Comparison of ENCODE assay signal across 13 cellular contexts in genomic region chr1:2499986-2500596, GRCh38. TPM values are rescaled to one million over a fixed set of nuclear protein-coding genes. Genes with fewer than 3 reads are reported as not detected.
A peak's percentile ranks its signal among the peaks of the same experiment; 100 is the strongest.
DNase-seq lines count a peak whose midpoint lies in the region; ATAC-seq and TF ChIP-seq lines count a peak whose summit lies in the region.
"Had no signal": no experiment of that assay in that cellular context is flagged by ENCODE, and none has a peak within 500 bp of the region (broad histone marks: within the 10 kb centered on the region; RNA-seq: fewer than 3 reads in every experiment).

No MANE protein-coding gene starts in this region.

- H3K27me3 Mint-ChIP-seq in activated CD4-positive, alpha-beta T cell treated with anti-CD3 and anti-CD28 coated beads, Interleukin-2, amount 10 ng/mL, durations not matched to agents 7 days and 5 days = no peaks in the 10 kb centered on the region
- H3K27me3 Mint-ChIP-seq in activated T-helper 17 cell treated with anti-CD3 and anti-CD28 coated beads, Interleukin-2, amount 50 U/mL, for 72 hours = no peaks in the 10 kb centered on the region

- no peaks in the 10 kb centered on the region for H3K36me3 Mint-ChIP-seq in activated CD4-positive, alpha-beta T cell treated with anti-CD3 and anti-CD28 coated beads, Interleukin-2, amount 10 ng/mL, durations not matched to agents 7 days and 5 days (ENCODE audit: low read depth)
- H3K36me3 Mint-ChIP-seq in activated T-helper 17 cell treated with anti-CD3 and anti-CD28 coated beads, Interleukin-2, amount 50 U/mL, for 72 hours (ENCODE audit: low read depth) = no peaks in the 10 kb centered on the region

- no peaks in the 10 kb centered on the region for H3K79me1 ChIP-seq in neuronal stem cell (ENCODE audit: low read depth, low read length)

- H3K4me1 ChIP-seq in neuronal stem cell (ENCODE audit: control insufficient read depth in 2 of 2, insufficient read depth in 1 of 2, low read depth in 1 of 2, low read length in 2 of 2) = peaks cover 2 to 3% of the 10 kb centered on the region in 2 donors

- peak overlapping the region; percentile 24 for H3K4me3 Mint-ChIP-seq in activated CD4-positive, alpha-beta T cell treated with anti-CD3 and anti-CD28 coated beads, Interleukin-2, amount 10 ng/mL, durations not matched to agents 7 days and 5 days
- no peak overlapping the region for H3K4me3 Mint-ChIP-seq in activated T-helper 17 cell treated with anti-CD3 and anti-CD28 coated beads, Interleukin-2, amount 50 U/mL, for 72 hours

- H3K4me2 ChIP-seq in neuronal stem cell (ENCODE audit: insufficient read depth, low read length, poor library complexity, severe bottlenecking) = no peak overlapping the region

- H3K27me3 ChIP-seq in neuronal stem cell (ENCODE audit: control insufficient read depth in 3 of 3, insufficient read depth in 3 of 3, low read depth in 1 of 3, low read length in 3 of 3) = peaks cover 0 to 27% (median 0%) of the 10 kb centered on the region in 3 experiments

- H3K9ac ChIP-seq in neuronal stem cell (ENCODE audit: low read depth, low read length, poor library complexity) = no peak overlapping the region

- H3K4me3 ChIP-seq in neuronal stem cell (ENCODE audit: low read length in 2 of 2) = no peak overlapping the region

- POLR2A ChIA-PET in activated CD4-positive, alpha-beta T cell treated with anti-CD3 and anti-CD28 coated beads, Interleukin-2, amount 10 ng/mL, durations not matched to agents 7 days and 5 days (lab: Charles Lee) = interaction anchor here (0.7 kb wide), 1 partner anchor 87 kb away, joined by 3 read pairs; no protein-coding TSS in a partner anchor

- ATAC-seq in activated T-helper 17 cell treated with anti-CD3 and anti-CD28 coated beads, Interleukin-2, amount 50 U/mL, for 72 hours (replicated peaks) = peak; percentile 22
- no peak for ATAC-seq in HG03045 (IDR thresholded peaks at IDR 0.05; ENCODE audit: unreplicated experiment)

- H4K91ac ChIP-seq in neuronal stem cell (ENCODE audit: low read depth, low read length, poor library complexity) = no peak overlapping the region

- H3K36me3 ChIP-seq in neuronal stem cell (replicated peaks in 1 of 2; ENCODE audit: control insufficient read depth in 2 of 2, insufficient read depth in 2 of 2, low read length in 2 of 2) = no peaks in the 10 kb centered on the region

- H4K8ac ChIP-seq in neuronal stem cell (ENCODE audit: low read depth, low read length) = peak overlapping the region; percentile 65

- H3K9me3 Mint-ChIP-seq in activated CD4-positive, alpha-beta T cell treated with anti-CD3 and anti-CD28 coated beads, Interleukin-2, amount 10 ng/mL, durations not matched to agents 7 days and 5 days = no peaks in the 10 kb centered on the region
- no peaks in the 10 kb centered on the region for H3K9me3 Mint-ChIP-seq in activated T-helper 17 cell treated with anti-CD3 and anti-CD28 coated beads, Interleukin-2, amount 50 U/mL, for 72 hours

- no peak for TF ChIP-seq POLR2A in erythroblast (IDR thresholded peaks at IDR 0.05; ENCODE audit: low read length)

- H2BK5ac ChIP-seq in neuronal stem cell (ENCODE audit: low read length) = peak overlapping the region; percentile 90

- H3K4ac ChIP-seq in neuronal stem cell (ENCODE audit: low read length) = no peak overlapping the region

- no peak overlapping the region for H3K14ac ChIP-seq in neuronal stem cell (ENCODE audit: low read length)

- DNase-seq in activated CD4-positive, alpha-beta T cell treated with anti-CD3 and anti-CD28 coated beads, Interleukin-2, amount 10 ng/mL, durations not matched to agents 7 days and 5 days = peak; percentile 37
- no peak for DNase-seq in activated CD4-positive, alpha-beta T cell treated with anti-CD3 and anti-CD28 coated beads for 4 hours
- DNase-seq in NCI-H2171 treated with DMSO at 0.1 percent for 48 hours (lab: John Stamatoyannopoulos, UW) = peak; percentile 72
- no peak for DNase-seq in neuronal stem cell (ENCODE audit: low spot score)
- no peak for DNase-seq in erythroblast (lab: John Stamatoyannopoulos, UW)
- DNase-seq in 8988T = no peak
- DNase-seq: DMS79, foreskin fibroblast, Kasumi-1, NCI-H1930 had no signal

- CTCF ChIA-PET in activated CD4-positive, alpha-beta T cell treated with anti-CD3 and anti-CD28 coated beads, Interleukin-2, amount 10 ng/mL, durations not matched to agents 7 days and 5 days (lab: Charles Lee) = interaction anchor here (1.2 kb wide), 1 partner anchor 48 kb away, joined by 3 read pairs; no protein-coding TSS in a partner anchor

- no peak overlapping the region for H2AFZ ChIP-seq in neuronal stem cell (ENCODE audit: low read length)

- H3K27ac ChIP-seq in neuronal stem cell (replicated peaks; ENCODE audit: low read length) = no peak overlapping the region

- H3K9me3 ChIP-seq in neuronal stem cell (replicated peaks in 1 of 2; ENCODE audit: control insufficient read depth in 2 of 2, insufficient read depth in 1 of 2, low read depth in 1 of 2, low read length in 2 of 2) = no peaks in the 10 kb centered on the region

- H3K23ac ChIP-seq in neuronal stem cell (ENCODE audit: low read depth, low read length, poor library complexity) = peak overlapping the region; percentile 96

- peak overlapping the region; percentile 98 for H2AK5ac ChIP-seq in neuronal stem cell (ENCODE audit: low read depth, low read length)

- H2BK120ac ChIP-seq in neuronal stem cell (ENCODE audit: low read depth, low read length) = no peak overlapping the region

- WGBS in neuronal stem cell (ENCODE audit: extremely low coverage in 2 of 2, insufficient read length in 2 of 2, insufficient replicate concordance in 1 of 2), 2 donors = no CpG with 5 or more reads among the region's 19 CpGs

- H2BK15ac ChIP-seq in neuronal stem cell (ENCODE audit: low read length) = peak overlapping the region; percentile 67

- peak overlapping the region; percentile 90 for H3K18ac ChIP-seq in neuronal stem cell (ENCODE audit: low read length)

- peaks cover 22% of the 10 kb centered on the region for H3K4me1 Mint-ChIP-seq in activated CD4-positive, alpha-beta T cell treated with anti-CD3 and anti-CD28 coated beads, Interleukin-2, amount 10 ng/mL, durations not matched to agents 7 days and 5 days
- peaks cover 5% of the 10 kb centered on the region for H3K4me1 Mint-ChIP-seq in activated T-helper 17 cell treated with anti-CD3 and anti-CD28 coated beads, Interleukin-2, amount 50 U/mL, for 72 hours

- H2BK12ac ChIP-seq in neuronal stem cell (ENCODE audit: low read length) = no peak overlapping the region

- peak overlapping the region; percentile 90 for H3K27ac Mint-ChIP-seq in activated CD4-positive, alpha-beta T cell treated with anti-CD3 and anti-CD28 coated beads, Interleukin-2, amount 10 ng/mL, durations not matched to agents 7 days and 5 days
- peak overlapping the region; percentile 79 for H3K27ac Mint-ChIP-seq in activated T-helper 17 cell treated with anti-CD3 and anti-CD28 coated beads, Interleukin-2, amount 50 U/mL, for 72 hours

RNA-seq across cellular contexts. Expression of gene PLCH2, which starts 24.0 kb away (rescaled TPM):
- total RNA-seq in activated CD4-positive, alpha-beta T cell treated with anti-CD3 and anti-CD28 coated beads, Interleukin-2, amount 10 ng/mL, durations not matched to agents 7 days and 5 days = 10 to 100 TPM; 16.7 to 21.1 TPM
- 10 to 100 TPM in 1 of 2 donors, 1 to 10 TPM in 1; 3.4 to 28.1 TPM for total RNA-seq in activated T-helper 17 cell treated with anti-CD3 and anti-CD28 coated beads, Interleukin-2, amount 50 U/mL, for 72 hours
- 4.2 TPM for polyA plus RNA-seq in neuronal stem cell (2013, experiment 1 of 2)
- polyA plus RNA-seq in neuronal stem cell (2013, experiment 2 of 2) = 4.0 TPM

RNA-seq across cellular contexts. Expression of gene PANK4, which starts 26.3 kb away (rescaled TPM):
- total RNA-seq in activated CD4-positive, alpha-beta T cell treated with anti-CD3 and anti-CD28 coated beads, Interleukin-2, amount 10 ng/mL, durations not matched to agents 7 days and 5 days = 10 to 100 TPM; 66.6 to 76.6 TPM
- 10 to 100 TPM; 41.7 to 54.9 TPM for total RNA-seq in activated T-helper 17 cell treated with anti-CD3 and anti-CD28 coated beads, Interleukin-2, amount 50 U/mL, for 72 hours
- 23.5 TPM for polyA plus RNA-seq in neuronal stem cell (2013, experiment 1 of 2)
- polyA plus RNA-seq in neuronal stem cell (2013, experiment 2 of 2) = 22.7 TPM

RNA-seq across cellular contexts. Expression of gene HES5, which starts 30.0 kb away (rescaled TPM):
- not detected for total RNA-seq in activated CD4-positive, alpha-beta T cell treated with anti-CD3 and anti-CD28 coated beads, Interleukin-2, amount 10 ng/mL, durations not matched to agents 7 days and 5 days
- total RNA-seq in activated T-helper 17 cell treated with anti-CD3 and anti-CD28 coated beads, Interleukin-2, amount 50 U/mL, for 72 hours = not detected
- polyA plus RNA-seq in neuronal stem cell (2013, experiment 1 of 2) = 208 TPM
- polyA plus RNA-seq in neuronal stem cell (2013, experiment 2 of 2) = 209 TPM
- polyA plus RNA-seq: AG04450 had no signal

RNA-seq across cellular contexts. Expression of gene TNFRSF14, which starts 56.1 kb away (rescaled TPM):
- total RNA-seq in activated CD4-positive, alpha-beta T cell treated with anti-CD3 and anti-CD28 coated beads, Interleukin-2, amount 10 ng/mL, durations not matched to agents 7 days and 5 days = 100 to 1,000 TPM; 182 to 192 TPM
- total RNA-seq in activated T-helper 17 cell treated with anti-CD3 and anti-CD28 coated beads, Interleukin-2, amount 50 U/mL, for 72 hours = 100 to 1,000 TPM in 1 of 2 donors, 10 to 100 TPM in 1; 93.2 to 299 TPM
- 1.1 TPM for polyA plus RNA-seq in neuronal stem cell (2013, experiment 1 of 2)
- polyA plus RNA-seq in neuronal stem cell (2013, experiment 2 of 2) = 1.3 TPM

Comparison
In these comparisons a context has a peak if more than half of its experiments do, and no peak if none do; other contexts are left out.
1. DNase-seq: peak in activated CD4-positive, alpha-beta T cell treated with anti-CD3 and anti-CD28 coated beads, Interleukin-2, amount 10 ng/mL, durations not matched to agents 7 days and 5 days (single experiment) and NCI-H2171 treated with DMSO at 0.1 percent for 48 hours (single experiment); none in activated CD4-positive, alpha-beta T cell treated with anti-CD3 and anti-CD28 coated beads for 4 hours (0 of 2), neuronal stem cell (single experiment), erythroblast (0 of 2) and 8988T (single experiment).